In the genomic region with DNA sequence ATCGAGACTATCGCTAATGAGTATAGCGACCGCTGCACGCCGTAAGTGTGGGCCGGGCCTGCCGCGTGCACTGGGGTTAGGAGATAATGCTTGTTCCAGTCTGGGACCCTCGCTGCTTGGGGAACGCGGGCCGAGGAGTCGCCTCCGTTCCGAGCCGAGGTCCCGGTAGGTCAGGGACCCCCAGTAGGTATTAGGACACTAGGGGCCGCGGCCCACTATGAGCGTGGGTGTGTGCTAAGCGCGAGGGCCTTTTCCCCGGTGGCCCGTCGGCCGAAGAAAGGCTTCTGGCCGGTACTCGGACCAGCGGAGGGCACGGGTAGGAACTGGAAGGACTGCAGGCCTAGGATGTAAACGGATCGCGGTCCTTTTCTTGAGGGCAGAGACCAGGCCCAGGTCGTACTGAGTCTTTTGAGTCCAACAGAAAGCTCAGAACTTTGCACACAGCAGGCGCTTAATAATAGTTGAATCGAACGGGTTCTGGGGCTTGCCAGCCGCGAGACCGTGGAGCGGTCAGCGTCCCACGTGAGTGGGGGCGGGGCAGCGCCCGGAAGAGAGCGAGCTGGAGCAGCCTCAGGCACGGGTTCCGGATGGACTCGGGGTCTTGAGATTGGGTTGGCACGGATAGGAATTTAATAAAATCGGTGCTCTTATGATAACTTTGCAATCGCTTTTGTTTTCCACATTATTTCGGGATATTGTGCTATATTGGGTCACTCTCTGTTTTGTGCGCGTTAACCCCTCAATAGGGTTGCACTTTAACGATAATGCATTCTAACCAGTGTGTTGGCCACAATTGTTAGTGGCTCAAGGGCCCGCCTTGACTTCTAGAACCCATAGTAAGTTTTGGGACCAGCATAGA, we compare ENCODE assay signal across 8 cellular contexts. TPM values are rescaled to one million over a fixed set of nuclear protein-coding genes. Genes with fewer than 3 reads are reported as not detected.
DNase-seq lines count a peak whose midpoint lies in the region; TF ChIP-seq lines count a peak whose summit lies in the region.

No MANE protein-coding gene starts in this region.

- CTCF ChIA-PET in HEK293 (lab: Yijun Ruan, JAX), result interaction anchor here (0.6 kb wide), 1 partner anchor 35 kb away, joined by 4 read pairs; no protein-coding TSS in a partner anchor

- peak; percentile 16 for DNase-seq in DMS79 (lab: John Stamatoyannopoulos, UW)
- no peak for DNase-seq in DMS79 treated with DMSO at 0.1 percent for 48 hours (lab: John Stamatoyannopoulos, UW)
- peak; percentile 60 for DNase-seq in MV-4-11 (lab: John Stamatoyannopoulos, UW)
- peak; percentile 89 for DNase-seq in activated CD4-positive, alpha-beta T cell treated with anti-CD3 and anti-CD28 coated beads, Interleukin-2, amount 10 ng/mL, durations not matched to agents 24 days and 14 days
- DNase-seq in dermis blood vessel endothelial cell, result peak; percentile 77
- peak; percentile 42 to 91 for DNase-seq in lower leg skin (ENCODE audit: low spot score in 2 of 2)
- DNase-seq in stimulated activated CD4-positive, alpha-beta T cell treated with anti-CD3 and anti-CD28 coated beads, TNF-alpha, amount 100 ng/mL, for 24 hours (ENCODE audit: low read depth in 3 of 3), result peak; percentile 24 to 66 (median 24)

- no peaks in the 10 kb centered on the region for H3K36me3 ChIP-seq in HEK293 (ENCODE audit: control insufficient read depth in 2 of 2, insufficient read depth in 1 of 2, low read length in 2 of 2)

- no peak for TF ChIP-seq POLR2A in lower leg skin (IDR thresholded peaks at IDR 0.05)

- H3K4me3 Mint-ChIP-seq in activated CD4-positive, alpha-beta T cell treated with anti-CD3 and anti-CD28 coated beads, Interleukin-2, amount 10 ng/mL, durations not matched to agents 24 days and 14 days, result peak overlapping the region; percentile 89

- H3K27ac ChIP-seq in HEK293 (ENCODE audit: extremely low read depth, low read depth, low read length), result peak overlapping the region; percentile 97

- no peaks in the 10 kb centered on the region for H3K9me3 Mint-ChIP-seq in activated CD4-positive, alpha-beta T cell treated with anti-CD3 and anti-CD28 coated beads, Interleukin-2, amount 10 ng/mL, durations not matched to agents 24 days and 14 days

- peaks cover 2% of the 10 kb centered on the region for H3K27me3 Mint-ChIP-seq in activated CD4-positive, alpha-beta T cell treated with anti-CD3 and anti-CD28 coated beads, Interleukin-2, amount 10 ng/mL, durations not matched to agents 24 days and 14 days

- peaks cover 19% of the 10 kb centered on the region for H3K4me1 ChIP-seq in HEK293 (ENCODE audit: control insufficient read depth, insufficient read depth, low read length)

- intact Hi-C loops in activated CD4-positive, alpha-beta T cell treated with anti-CD3 and anti-CD28 coated beads, Interleukin-2, amount 10 ng/mL, durations not matched to agents 24 days and 14 days (cut with micrococcal nuclease), result loop anchor here (2.0 to 10.0 kb wide), 5 partner anchors 28 to 1418 kb away; a partner anchor contains a TSS
- intact Hi-C loops in lower leg skin (cut with DNase I; ENCODE audit: low total_unique reads), result no loop called here

- POLR2A ChIA-PET in HEK293 (lab: Yijun Ruan, JAX), result interaction anchor here (0.7 to 2.6 kb wide), 17 partner anchors 8 to 187 kb away, joined by 3 to 23 read pairs (median 4); a partner anchor contains a TSS

- peak overlapping the region; percentile 99 for H3K27ac Mint-ChIP-seq in activated CD4-positive, alpha-beta T cell treated with anti-CD3 and anti-CD28 coated beads, Interleukin-2, amount 10 ng/mL, durations not matched to agents 24 days and 14 days

- WGBS in lower leg skin, 2 donors, result 3 to 4% methylated on average over 30 to 53 of the region's 59 CpGs

- TF ChIP-seq CTCF in HEK293 (tag by site-specific recombination; IDR thresholded peaks at IDR 0.05) (peak; percentile 48; the same call in 1 of the 2 replicates), lower leg skin (IDR thresholded peaks at IDR 0.05) (no peak)

- H3K4me1 Mint-ChIP-seq in activated CD4-positive, alpha-beta T cell treated with anti-CD3 and anti-CD28 coated beads, Interleukin-2, amount 10 ng/mL, durations not matched to agents 24 days and 14 days, result peaks cover 28% of the 10 kb centered on the region

- H3K36me3 Mint-ChIP-seq in activated CD4-positive, alpha-beta T cell treated with anti-CD3 and anti-CD28 coated beads, Interleukin-2, amount 10 ng/mL, durations not matched to agents 24 days and 14 days (ENCODE audit: low read depth), result peaks cover 14% of the 10 kb centered on the region

- H3K9me3 ChIP-seq in HEK293 (ENCODE audit: control insufficient read depth, insufficient read depth, low read depth, low read length), result no peaks in the 10 kb centered on the region

- H3K4me3 ChIP-seq in HEK293 (ENCODE audit: low read depth, low read length) (peak overlapping the region; percentile 94), lower leg skin (ENCODE audit: low read depth, poor library complexity, severe bottlenecking) (peak overlapping the region; percentile 93)

TF ChIP-seq in HEK293, 187 proteins besides CTCF, POLR2A, EP300 and RAD21 (continues in another document):
- TF ChIP-seq, protein P1, sequence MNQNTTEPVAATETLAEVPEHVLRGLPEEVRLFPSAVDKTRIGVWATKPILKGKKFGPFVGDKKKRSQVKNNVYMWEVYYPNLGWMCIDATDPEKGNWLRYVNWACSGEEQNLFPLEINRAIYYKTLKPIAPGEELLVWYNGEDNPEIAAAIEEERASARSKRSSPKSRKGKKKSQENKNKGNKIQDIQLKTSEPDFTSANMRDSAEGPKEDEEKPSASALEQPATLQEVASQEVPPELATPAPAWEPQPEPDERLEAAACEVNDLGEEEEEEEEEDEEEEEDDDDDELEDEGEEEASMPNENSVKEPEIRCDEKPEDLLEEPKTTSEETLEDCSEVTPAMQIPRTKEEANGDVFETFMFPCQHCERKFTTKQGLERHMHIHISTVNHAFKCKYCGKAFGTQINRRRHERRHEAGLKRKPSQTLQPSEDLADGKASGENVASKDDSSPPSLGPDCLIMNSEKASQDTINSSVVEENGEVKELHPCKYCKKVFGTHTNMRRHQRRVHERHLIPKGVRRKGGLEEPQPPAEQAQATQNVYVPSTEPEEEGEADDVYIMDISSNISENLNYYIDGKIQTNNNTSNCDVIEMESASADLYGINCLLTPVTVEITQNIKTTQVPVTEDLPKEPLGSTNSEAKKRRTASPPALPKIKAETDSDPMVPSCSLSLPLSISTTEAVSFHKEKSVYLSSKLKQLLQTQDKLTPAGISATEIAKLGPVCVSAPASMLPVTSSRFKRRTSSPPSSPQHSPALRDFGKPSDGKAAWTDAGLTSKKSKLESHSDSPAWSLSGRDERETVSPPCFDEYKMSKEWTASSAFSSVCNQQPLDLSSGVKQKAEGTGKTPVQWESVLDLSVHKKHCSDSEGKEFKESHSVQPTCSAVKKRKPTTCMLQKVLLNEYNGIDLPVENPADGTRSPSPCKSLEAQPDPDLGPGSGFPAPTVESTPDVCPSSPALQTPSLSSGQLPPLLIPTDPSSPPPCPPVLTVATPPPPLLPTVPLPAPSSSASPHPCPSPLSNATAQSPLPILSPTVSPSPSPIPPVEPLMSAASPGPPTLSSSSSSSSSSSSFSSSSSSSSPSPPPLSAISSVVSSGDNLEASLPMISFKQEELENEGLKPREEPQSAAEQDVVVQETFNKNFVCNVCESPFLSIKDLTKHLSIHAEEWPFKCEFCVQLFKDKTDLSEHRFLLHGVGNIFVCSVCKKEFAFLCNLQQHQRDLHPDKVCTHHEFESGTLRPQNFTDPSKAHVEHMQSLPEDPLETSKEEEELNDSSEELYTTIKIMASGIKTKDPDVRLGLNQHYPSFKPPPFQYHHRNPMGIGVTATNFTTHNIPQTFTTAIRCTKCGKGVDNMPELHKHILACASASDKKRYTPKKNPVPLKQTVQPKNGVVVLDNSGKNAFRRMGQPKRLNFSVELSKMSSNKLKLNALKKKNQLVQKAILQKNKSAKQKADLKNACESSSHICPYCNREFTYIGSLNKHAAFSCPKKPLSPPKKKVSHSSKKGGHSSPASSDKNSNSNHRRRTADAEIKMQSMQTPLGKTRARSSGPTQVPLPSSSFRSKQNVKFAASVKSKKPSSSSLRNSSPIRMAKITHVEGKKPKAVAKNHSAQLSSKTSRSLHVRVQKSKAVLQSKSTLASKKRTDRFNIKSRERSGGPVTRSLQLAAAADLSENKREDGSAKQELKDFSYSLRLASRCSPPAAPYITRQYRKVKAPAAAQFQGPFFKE (tag by site-specific recombination; IDR thresholded peaks at IDR 0.05; ENCODE audit: borderline replicate concordance), result no peak
- peak; percentile 19; the same call in 1 of the 2 replicates for TF ChIP-seq SP2 (tag by site-specific recombination; IDR thresholded peaks at IDR 0.05)
- TF ChIP-seq, protein P2, sequence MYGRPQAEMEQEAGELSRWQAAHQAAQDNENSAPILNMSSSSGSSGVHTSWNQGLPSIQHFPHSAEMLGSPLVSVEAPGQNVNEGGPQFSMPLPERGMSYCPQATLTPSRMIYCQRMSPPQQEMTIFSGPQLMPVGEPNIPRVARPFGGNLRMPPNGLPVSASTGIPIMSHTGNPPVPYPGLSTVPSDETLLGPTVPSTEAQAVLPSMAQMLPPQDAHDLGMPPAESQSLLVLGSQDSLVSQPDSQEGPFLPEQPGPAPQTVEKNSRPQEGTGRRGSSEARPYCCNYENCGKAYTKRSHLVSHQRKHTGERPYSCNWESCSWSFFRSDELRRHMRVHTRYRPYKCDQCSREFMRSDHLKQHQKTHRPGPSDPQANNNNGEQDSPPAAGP (tag by site-specific recombination; IDR thresholded peaks at IDR 0.05), result 0 out of 2 replicates have a peak, but pooled peaks have one; percentile 15
- TF ChIP-seq ZNF785 (tag by site-specific recombination; IDR thresholded peaks at IDR 0.05), result no peak
- peak; percentile 64; the same call in 1 of the 2 replicates for TF ChIP-seq KLF9 (tag by site-specific recombination; IDR thresholded peaks at IDR 0.05; ENCODE audit: low read depth)

RNA-seq across cellular contexts. Expression of a gene that starts 0.7 kb away (rescaled TPM):
- total RNA-seq in activated CD4-positive, alpha-beta T cell treated with anti-CD3 and anti-CD28 coated beads, Interleukin-2, amount 10 ng/mL, durations not matched to agents 24 days and 14 days, result 267 and 270 TPM in 2 replicates
- total RNA-seq in dermis blood vessel endothelial cell (123 and 190 TPM in 2 replicates), lower leg skin (10 to 100 TPM; 33.0 to 49.3 (median 42.2) TPM)

RNA-seq across cellular contexts. Expression of a gene that starts 26.2 kb away (rescaled TPM):
- 32.2 and 36.0 TPM in 2 replicates for total RNA-seq in activated CD4-positive, alpha-beta T cell treated with anti-CD3 and anti-CD28 coated beads, Interleukin-2, amount 10 ng/mL, durations not matched to agents 24 days and 14 days
- total RNA-seq in dermis blood vessel endothelial cell (15.7 and 27.6 TPM in 2 replicates), lower leg skin (10 to 100 TPM in 1 of 4 donors, 1 to 10 TPM in 3; 5.9 to 11.9 (median 6.9) TPM)
